Comparison of ENCODE assay signal across 13 cellular contexts in genomic region chr6:78513856-78514255, GRCh38.
DNase-seq lines count a peak whose midpoint lies in the region; TF ChIP-seq lines count a peak whose summit lies in the region.
"Had no signal": no experiment of that assay in that cellular context is flagged by ENCODE, and none has a peak within 500 bp of the region (broad histone marks: within the 10 kb centered on the region; RNA-seq: fewer than 3 reads in every experiment).

No MANE protein-coding gene starts in this region.

- H3K36me3 Mint-ChIP-seq in activated naive CD4-positive, alpha-beta T cell treated with anti-CD3 and anti-CD28 coated beads, Interleukin-2, amount 10 ng/mL, durations not matched to agents 7 days and 5 days, result no peaks in the 10 kb centered on the region
- H3K36me3 Mint-ChIP-seq in activated naive CD4-positive, alpha-beta T cell treated with anti-CD3 and anti-CD28 coated beads for 36 hours (ENCODE audit: low read depth), result no peaks in the 10 kb centered on the region
- H3K36me3 Mint-ChIP-seq: activated naive CD8-positive, alpha-beta T cell treated with anti-CD3 and anti-CD28 coated beads for 36 hours had no signal

- no peaks in the 10 kb centered on the region for H4K20me1 ChIP-seq in MM.1S (ENCODE audit: insufficient read depth, low read length)

- H3K27ac Mint-ChIP-seq in activated naive CD4-positive, alpha-beta T cell treated with anti-CD3 and anti-CD28 coated beads, Interleukin-2, amount 10 ng/mL, durations not matched to agents 7 days and 5 days, result peak overlapping the region; percentile 45
- H3K27ac Mint-ChIP-seq in activated naive CD4-positive, alpha-beta T cell treated with anti-CD3 and anti-CD28 coated beads for 36 hours, result no peak overlapping the region
- H3K27ac Mint-ChIP-seq: activated naive CD8-positive, alpha-beta T cell treated with anti-CD3 and anti-CD28 coated beads for 36 hours had no signal

- no peaks in the 10 kb centered on the region for H3F3A ChIP-seq in MM.1S (ENCODE audit: insufficient read depth, low read length)

- H3K27me3 ChIP-seq in MM.1S (replicated peaks; ENCODE audit: insufficient read depth, low read length) (no peaks in the 10 kb centered on the region), tibial nerve (no peaks in the 10 kb centered on the region), uterus (no peaks in the 10 kb centered on the region)
- H3K27me3 ChIP-seq: SJCRH30 had no signal

- H2AFZ ChIP-seq in MM.1S (ENCODE audit: low read length), result no peak overlapping the region

- H3K9me3 Mint-ChIP-seq in activated naive CD4-positive, alpha-beta T cell treated with anti-CD3 and anti-CD28 coated beads, Interleukin-2, amount 10 ng/mL, durations not matched to agents 7 days and 5 days, result no peaks in the 10 kb centered on the region
- H3K9me3 Mint-ChIP-seq in activated naive CD4-positive, alpha-beta T cell treated with anti-CD3 and anti-CD28 coated beads for 36 hours, result no peaks in the 10 kb centered on the region
- H3K9me3 Mint-ChIP-seq: activated naive CD8-positive, alpha-beta T cell treated with anti-CD3 and anti-CD28 coated beads for 36 hours had no signal

- CTCF ChIA-PET in activated naive CD4-positive, alpha-beta T cell treated with anti-CD3 and anti-CD28 coated beads, Interleukin-2, amount 10 ng/mL, durations not matched to agents 7 days and 5 days (lab: Charles Lee), result no interaction called here
- CTCF ChIA-PET in activated naive CD4-positive, alpha-beta T cell treated with anti-CD3 and anti-CD28 coated beads for 36 hours (lab: Charles Lee), result no interaction called here

- no peaks in the 10 kb centered on the region for H3K4me1 ChIP-seq in MM.1S (ENCODE audit: low read length)
- H3K4me1 ChIP-seq in tibial nerve, result no peaks in the 10 kb centered on the region
- H3K4me1 ChIP-seq in uterus, result no peaks in the 10 kb centered on the region
- H3K4me1 ChIP-seq: SJCRH30 had no signal

- TF ChIP-seq CTCF in MM.1S (IDR thresholded peaks at IDR 0.05; ENCODE audit: low read length) (peak; percentile 37), tibial nerve (IDR thresholded peaks at IDR 0.05) (no peak), uterus (IDR thresholded peaks at IDR 0.05) (no peak)

- TF ChIP-seq POLR2A in tibial nerve (IDR thresholded peaks at IDR 0.05), result no peak
- no peak for TF ChIP-seq POLR2A in uterus (IDR thresholded peaks at IDR 0.05)

- no peaks in the 10 kb centered on the region for H3K9me2 ChIP-seq in MM.1S (replicated peaks; ENCODE audit: insufficient read depth, low read length)

- H3K4me1 Mint-ChIP-seq in activated naive CD4-positive, alpha-beta T cell treated with anti-CD3 and anti-CD28 coated beads, Interleukin-2, amount 10 ng/mL, durations not matched to agents 7 days and 5 days, result no peaks in the 10 kb centered on the region
- H3K4me1 Mint-ChIP-seq in activated naive CD4-positive, alpha-beta T cell treated with anti-CD3 and anti-CD28 coated beads for 36 hours (ENCODE audit: low read depth), result no peaks in the 10 kb centered on the region
- H3K4me1 Mint-ChIP-seq: activated naive CD8-positive, alpha-beta T cell treated with anti-CD3 and anti-CD28 coated beads for 36 hours had no signal

- H3K36me3 ChIP-seq in MM.1S (replicated peaks; ENCODE audit: insufficient read depth, low read length) (no peaks in the 10 kb centered on the region; the same call in 1 of the 2 replicates), tibial nerve (no peaks in the 10 kb centered on the region), uterus (no peaks in the 10 kb centered on the region)
- H3K36me3 ChIP-seq: SJCRH30 had no signal

- 45 to 58% methylated on average over 2 of the region's 2 CpGs for WGBS in tibial nerve, 2 donors

- TF ChIP-seq EP300 in tibial nerve (IDR thresholded peaks at IDR 0.05), result no peak

- no peak for DNase-seq in activated naive CD4-positive, alpha-beta T cell treated with anti-CD3 and anti-CD28 coated beads, Interleukin-2, amount 10 ng/mL, durations not matched to agents 7 days and 5 days
- no peak for DNase-seq in activated naive CD4-positive, alpha-beta T cell treated with anti-CD3 and anti-CD28 coated beads for 36 hours
- DNase-seq in MM.1S (peak; percentile 47), dermis blood vessel endothelial cell (peak; percentile 33), tibial nerve (ENCODE audit: low spot score in 2 of 2) (no peak), uterus (no peak)
- no peak for DNase-seq in activated CD8-positive, alpha-beta memory T cell treated with anti-CD3 and anti-CD28 coated beads for 24 hours
- no peak for DNase-seq in stimulated activated naive CD4-positive, alpha-beta T cell treated with Interleukin-2 at 50 U/mL for 16 hours (lab: John Stamatoyannopoulos, UW)
- DNase-seq: activated naive CD8-positive, alpha-beta T cell treated with anti-CD3 and anti-CD28 coated beads for 36 hours; DMS79; mucosa of descending colon; stimulated activated CD4-positive, alpha-beta T cell treated with anti-CD3 and anti-CD28 coated beads, Interleukin-2, amount 100 ng/mL, for 24 hours had no signal

- intact Hi-C loops in activated naive CD4-positive, alpha-beta T cell treated with anti-CD3 and anti-CD28 coated beads for 36 hours (cut with micrococcal nuclease), result no loop called here
- intact Hi-C loops in uterus (cut with DNase I; ENCODE audit: low total_unique reads), result no loop called here

- H3K27ac ChIP-seq in MM.1S (ENCODE audit: low read length), result no peak overlapping the region
- no peak overlapping the region for H3K27ac ChIP-seq in tibial nerve
- no peak overlapping the region for H3K27ac ChIP-seq in uterus
- H3K27ac ChIP-seq: SJCRH30 had no signal

- H3K4me2 ChIP-seq in MM.1S (ENCODE audit: low read depth, low read length), result no peak overlapping the region

- no peak overlapping the region for H3K9ac ChIP-seq in MM.1S (ENCODE audit: low read length)

- no peaks in the 10 kb centered on the region for H3K27me3 Mint-ChIP-seq in activated naive CD4-positive, alpha-beta T cell treated with anti-CD3 and anti-CD28 coated beads, Interleukin-2, amount 10 ng/mL, durations not matched to agents 7 days and 5 days
- no peaks in the 10 kb centered on the region for H3K27me3 Mint-ChIP-seq in activated naive CD4-positive, alpha-beta T cell treated with anti-CD3 and anti-CD28 coated beads for 36 hours (ENCODE audit: low read depth)

- H3K4me3 ChIP-seq in MM.1S (ENCODE audit: low read length) (no peak overlapping the region), tibial nerve (no peak overlapping the region), uterus (no peak overlapping the region)
- H3K4me3 ChIP-seq: mucosa of descending colon, SJCRH30 had no signal

- H3K79me2 ChIP-seq in MM.1S (ENCODE audit: low read length), result no peaks in the 10 kb centered on the region

- no peaks in the 10 kb centered on the region for H3K9me3 ChIP-seq in MM.1S (replicated peaks; ENCODE audit: insufficient read depth, low read length)
- no peaks in the 10 kb centered on the region for H3K9me3 ChIP-seq in tibial nerve
- H3K9me3 ChIP-seq in uterus, result no peaks in the 10 kb centered on the region
- H3K9me3 ChIP-seq: mucosa of descending colon, SJCRH30 had no signal

- no peak overlapping the region for H3K4me3 Mint-ChIP-seq in activated naive CD4-positive, alpha-beta T cell treated with anti-CD3 and anti-CD28 coated beads, Interleukin-2, amount 10 ng/mL, durations not matched to agents 7 days and 5 days
- no peak overlapping the region for H3K4me3 Mint-ChIP-seq in activated naive CD4-positive, alpha-beta T cell treated with anti-CD3 and anti-CD28 coated beads for 36 hours
- H3K4me3 Mint-ChIP-seq: activated naive CD8-positive, alpha-beta T cell treated with anti-CD3 and anti-CD28 coated beads for 36 hours had no signal

Comparison
In these comparisons a context has a peak if more than half of its experiments do, and no peak if none do; other contexts are left out.
1. DNase-seq: peak in MM.1S (single experiment) and dermis blood vessel endothelial cell (single experiment); none in activated naive CD4-positive, alpha-beta T cell treated with anti-CD3 and anti-CD28 coated beads, Interleukin-2, amount 10 ng/mL, durations not matched to agents 7 days and 5 days (single experiment), activated naive CD4-positive, alpha-beta T cell treated with anti-CD3 and anti-CD28 coated beads for 36 hours (single experiment), tibial nerve (0 of 2), activated CD8-positive, alpha-beta memory T cell treated with anti-CD3 and anti-CD28 coated beads for 24 hours (single experiment), uterus (0 of 2) and stimulated activated naive CD4-positive, alpha-beta T cell treated with Interleukin-2 at 50 U/mL for 16 hours (single experiment).